20 cellular contexts compared by ENCODE assay signal in the genomic region with DNA sequence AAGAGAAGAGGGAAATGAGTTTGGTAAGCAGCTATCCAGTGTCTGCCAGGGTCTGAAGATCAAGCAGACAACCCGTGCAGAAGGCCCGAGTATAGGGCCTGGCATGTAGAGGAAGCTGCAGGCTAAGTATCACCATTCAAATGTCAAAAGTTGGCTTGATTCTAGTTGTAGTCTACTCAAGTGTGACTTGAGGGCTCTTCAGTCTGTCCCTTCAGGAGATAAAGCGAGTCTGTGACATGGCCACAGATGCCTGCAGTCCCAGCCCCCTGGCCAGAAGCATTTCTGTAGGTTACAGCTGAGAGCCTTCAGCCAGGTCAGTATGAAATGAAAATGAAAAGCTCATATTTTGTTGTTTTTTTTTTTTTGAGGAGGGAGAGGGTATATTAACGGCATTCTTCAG.
DNase-seq lines count a peak whose midpoint lies in the region; ATAC-seq and TF ChIP-seq lines count a peak whose summit lies in the region.
"Had no signal": no experiment of that assay in that cellular context is flagged by ENCODE, and none has a peak within 500 bp of the region (broad histone marks: within the 10 kb centered on the region; RNA-seq: fewer than 3 reads in every experiment).

No MANE protein-coding gene starts in this region.

- no peaks in the 10 kb centered on the region for H3K4me1 Mint-ChIP-seq in CD8-positive, alpha-beta memory T cell
- peaks cover 13% of the 10 kb centered on the region for H3K4me1 Mint-ChIP-seq in WTC11

- H3K9me3 Mint-ChIP-seq in CD8-positive, alpha-beta memory T cell, result no peaks in the 10 kb centered on the region
- peaks cover 8% of the 10 kb centered on the region; the same call in 1 of the 2 replicates for H3K9me3 Mint-ChIP-seq in WTC11
- H3K9me3 Mint-ChIP-seq: CD4-positive, alpha-beta T cell; HFFc6 had no signal

- H3K4me1 ChIP-seq in cardiac muscle cell (ENCODE audit: low read depth) (peaks cover 46% of the 10 kb centered on the region), right cardiac atrium (ENCODE audit: control insufficient read depth, insufficient read depth, low read length) (peaks cover 2% of the 10 kb centered on the region)
- no peaks in the 10 kb centered on the region for H3K4me1 ChIP-seq in CD8-positive, alpha-beta memory T cell (ENCODE audit: insufficient read depth, low read length)
- H3K4me1 ChIP-seq: A549 had no signal

- DNase-seq in DMS53 (lab: John Stamatoyannopoulos, UW) (peak; percentile 22), DMS53 treated with DMSO at 0.1 percent for 48 hours (lab: John Stamatoyannopoulos, UW; ENCODE audit: unreplicated experiment) (no peak), cardiac muscle cell (ENCODE audit: low read depth in 1 of 2, low spot score in 1 of 2) (peak in 1 of 2 donors; percentile 84), cardiac septum (ENCODE audit: low spot score) (no peak), right cardiac atrium (no peak), WTC11 (ENCODE audit: low spot score) (no peak)
- no peak for DNase-seq in CD8-positive, alpha-beta memory T cell
- DNase-seq: AML-193; CD4-positive, alpha-beta T cell; DMS153; GDM1; H7; HFFc6; IMR-90 had no signal

- H3K36me3 Mint-ChIP-seq in CD8-positive, alpha-beta memory T cell, result no peaks in the 10 kb centered on the region
- H3K36me3 Mint-ChIP-seq in WTC11, result no peaks in the 10 kb centered on the region

- no peak overlapping the region for H3K4me3 ChIP-seq in cardiac muscle cell
- H3K4me3 ChIP-seq in right cardiac atrium (ENCODE audit: low read length), result no peak overlapping the region
- no peak overlapping the region for H3K4me3 ChIP-seq in CD8-positive, alpha-beta memory T cell (ENCODE audit: low read length)
- H3K4me3 ChIP-seq: A549, GM23338, K562 had no signal

- TF ChIP-seq CTCF in cardiac muscle cell (IDR thresholded peaks at IDR 0.05; ENCODE audit: low read depth, low read length) (no peak), WTC11 (IDR thresholded peaks at IDR 0.05) (no peak)

- H3K27me3 Mint-ChIP-seq in CD8-positive, alpha-beta memory T cell, result peaks cover 7 to 26% of the 10 kb centered on the region in 2 donors
- no peaks in the 10 kb centered on the region for H3K27me3 Mint-ChIP-seq in WTC11 (ENCODE audit: low read depth)
- H3K27me3 Mint-ChIP-seq: CD4-positive, alpha-beta T cell had no signal

- POLR2A ChIA-PET in CD8-positive, alpha-beta memory T cell (lab: Charles Lee), result no interaction called here
- POLR2A ChIA-PET in WTC11 (lab: Charles Lee), result no interaction called here

- no peaks in the 10 kb centered on the region for H3K36me3 ChIP-seq in cardiac muscle cell
- H3K36me3 ChIP-seq in CD8-positive, alpha-beta memory T cell (ENCODE audit: insufficient read depth, low read length), result no peaks in the 10 kb centered on the region

- H3K4me3 Mint-ChIP-seq in CD8-positive, alpha-beta memory T cell, result no peak overlapping the region
- H3K4me3 Mint-ChIP-seq in WTC11, result no peak overlapping the region
- H3K4me3 Mint-ChIP-seq: CD4-positive, alpha-beta T cell; GM23338; HFFc6 had no signal

- 78% methylated on average over 4 of the region's 4 CpGs for WGBS in right cardiac atrium

- intact Hi-C loops in cardiac septum (cut with DNase I) (no loop called here), right cardiac atrium (cut with DNase I) (loop anchor here in 1 of 4 donors (10.0 kb wide), 1 partner anchor 60 kb away; no protein-coding TSS in a partner anchor)

- H3K27ac ChIP-seq in cardiac muscle cell (peak overlapping the region; percentile 60), right cardiac atrium (ENCODE audit: low read length) (no peak overlapping the region)
- H3K27ac ChIP-seq in CD8-positive, alpha-beta memory T cell (ENCODE audit: low read depth, low read length), result no peak overlapping the region
- H3K27ac ChIP-seq: 22Rv1, A549, C4-2B had no signal

- ATAC-seq in right cardiac atrium (peak; percentile 78 to 88), WTC11 (no peak)
- ATAC-seq: A549, GM23338, HCT116, K562 had no signal

- CTCF ChIA-PET in CD8-positive, alpha-beta memory T cell (lab: Charles Lee), result no interaction called here
- CTCF ChIA-PET in WTC11 (lab: Charles Lee), result interaction anchor here (0.5 to 0.8 kb wide), 2 partner anchors 34 to 168 kb away, joined by 3 read pairs; no protein-coding TSS in a partner anchor

- peak overlapping the region in 1 of 8 donors; percentile 17 for H3K27ac Mint-ChIP-seq in CD8-positive, alpha-beta memory T cell
- H3K27ac Mint-ChIP-seq in WTC11, result no peak overlapping the region
- H3K27ac Mint-ChIP-seq: CD4-positive, alpha-beta T cell; GM23338; HFFc6 had no signal

- H3K27me3 ChIP-seq in cardiac muscle cell (no peaks in the 10 kb centered on the region), right cardiac atrium (ENCODE audit: control insufficient read depth, insufficient read depth) (no peaks in the 10 kb centered on the region)
- no peaks in the 10 kb centered on the region for H3K27me3 ChIP-seq in CD8-positive, alpha-beta memory T cell (ENCODE audit: insufficient read depth, low read length, poor library complexity, severe bottlenecking)

- H3K9me3 ChIP-seq in cardiac muscle cell (ENCODE audit: low read depth) (no peaks in the 10 kb centered on the region), right cardiac atrium (ENCODE audit: control insufficient read depth, low read length) (no peaks in the 10 kb centered on the region)
- H3K9me3 ChIP-seq in CD8-positive, alpha-beta memory T cell (ENCODE audit: low read length), result no peaks in the 10 kb centered on the region
- H3K9me3 ChIP-seq: A549 had no signal

TF ChIP-seq in WTC11, 78 proteins besides CTCF, POLR2A, EP300 and RAD21 (continues in another document):
- TF ChIP-seq RELA (CRISPR knock-in tag; IDR thresholded peaks at IDR 0.05; ENCODE audit: borderline replicate concordance) (no peak), FOXP1 (CRISPR knock-in tag; IDR thresholded peaks at IDR 0.05; ENCODE audit: borderline replicate concordance) (no peak), IRF2 (CRISPR knock-in tag; IDR thresholded peaks at IDR 0.05; ENCODE audit: borderline replicate concordance, low read depth) (no peak), E2F4 (CRISPR knock-in tag; IDR thresholded peaks at IDR 0.05; ENCODE audit: borderline replicate concordance, low read depth) (no peak), MXD4 (CRISPR knock-in tag; IDR thresholded peaks at IDR 0.05; ENCODE audit: borderline replicate concordance) (no peak), ZNF219 (CRISPR knock-in tag; IDR thresholded peaks at IDR 0.05; ENCODE audit: borderline replicate concordance) (no peak), FOXK1 (CRISPR knock-in tag; IDR thresholded peaks at IDR 0.05) (no peak), JUN (CRISPR knock-in tag; IDR thresholded peaks at IDR 0.05) (no peak), ETV6 (CRISPR knock-in tag; IDR thresholded peaks at IDR 0.05) (no peak), STAT6 (CRISPR knock-in tag; conservative IDR thresholded peaks at IDR 0.05; ENCODE audit: low read depth) (no peak)
- TF ChIP-seq, protein P1, sequence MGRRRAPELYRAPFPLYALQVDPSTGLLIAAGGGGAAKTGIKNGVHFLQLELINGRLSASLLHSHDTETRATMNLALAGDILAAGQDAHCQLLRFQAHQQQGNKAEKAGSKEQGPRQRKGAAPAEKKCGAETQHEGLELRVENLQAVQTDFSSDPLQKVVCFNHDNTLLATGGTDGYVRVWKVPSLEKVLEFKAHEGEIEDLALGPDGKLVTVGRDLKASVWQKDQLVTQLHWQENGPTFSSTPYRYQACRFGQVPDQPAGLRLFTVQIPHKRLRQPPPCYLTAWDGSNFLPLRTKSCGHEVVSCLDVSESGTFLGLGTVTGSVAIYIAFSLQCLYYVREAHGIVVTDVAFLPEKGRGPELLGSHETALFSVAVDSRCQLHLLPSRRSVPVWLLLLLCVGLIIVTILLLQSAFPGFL (CRISPR knock-in tag; IDR thresholded peaks at IDR 0.05; ENCODE audit: borderline replicate concordance), result no peak
